ENCODE assay signal across 8 cellular contexts in the genomic region with DNA sequence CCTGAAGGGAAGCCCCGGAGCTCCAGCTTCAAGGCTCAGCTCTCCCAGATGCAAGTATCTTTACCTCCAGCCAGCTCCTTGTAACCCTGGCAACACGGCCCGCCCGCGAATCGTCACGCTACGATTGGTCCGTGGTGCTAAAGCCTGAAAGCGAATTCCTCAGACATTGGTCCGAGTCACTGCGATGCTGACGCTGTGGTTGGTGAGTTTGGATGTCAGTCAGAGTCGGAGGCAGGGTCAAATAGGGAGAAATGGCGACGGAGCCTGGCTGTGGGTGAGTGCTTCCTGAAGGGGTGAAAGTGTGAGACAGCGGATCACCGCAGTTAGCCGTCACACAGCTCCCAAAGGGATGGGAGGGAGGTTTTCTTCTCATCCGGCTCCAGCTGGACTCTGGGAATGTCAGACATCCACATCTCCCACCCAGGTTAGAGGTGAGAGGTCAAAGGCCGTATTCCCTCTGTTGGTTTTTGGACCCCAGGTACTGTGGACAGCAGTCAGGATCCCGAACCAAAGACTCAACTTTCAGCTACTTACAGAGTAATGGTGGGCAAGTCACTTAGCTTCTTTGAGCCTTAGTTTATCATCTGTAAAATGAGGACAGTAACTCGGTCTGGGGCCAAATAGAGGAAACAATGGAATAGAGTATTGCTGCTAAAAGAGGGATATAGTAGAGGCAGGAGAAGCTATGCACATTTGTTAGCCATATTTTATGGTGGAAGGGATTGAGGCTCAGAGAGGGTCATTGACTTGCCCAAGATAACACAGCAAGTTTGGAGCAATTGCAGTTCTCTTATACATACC. TPM values are rescaled to one million over a fixed set of nuclear protein-coding genes. Genes with fewer than 3 reads are reported as not detected.
DNase-seq lines count a peak whose midpoint lies in the region; ATAC-seq, FAIRE-seq and TF ChIP-seq lines count a peak whose summit lies in the region.

A gene (plus strand): TSS at position 240 of the 801 bp plus-strand sequence. CDS start 1,366 bp downstream, outside the sequence.

- H3K4me1 ChIP-seq in adrenal gland (replicated peaks in 1 of 2) (peaks cover 32 to 45% of the 10 kb centered on the region in 2 donors), heart left ventricle (peaks cover 0 to 34% (median 15%) of the 10 kb centered on the region in 12 donors), trophoblast cell (ENCODE audit: control insufficient read depth in 1 of 2, insufficient read depth in 2 of 2, low read length in 2 of 2) (no peaks in the 10 kb centered on the region), transverse colon (peaks cover 10 to 26% (median 14%) of the 10 kb centered on the region in 4 donors)

- peak within 1 kb of the TSS in 3 of 4 donors; percentile 2 to 76 (median 61) for H3K4me3 ChIP-seq in adrenal gland
- peak within 1 kb of the TSS; percentile 41 to 92 (median 69) for H3K4me3 ChIP-seq in heart left ventricle
- H3K4me3 ChIP-seq in trophoblast cell (ENCODE audit: low read depth, low read length), result peak within 1 kb of the TSS; percentile 81
- peak within 1 kb of the TSS; percentile 50 to 70 (median 56) for H3K4me3 ChIP-seq in transverse colon

- peak within 1 kb of the TSS; percentile 27 for H2AK5ac ChIP-seq in trophoblast cell (ENCODE audit: low read length)

- peak within 1 kb of the TSS; percentile 82 for H3K4ac ChIP-seq in trophoblast cell (ENCODE audit: low read depth, low read length)

- in situ Hi-C loops in transverse colon (cut with MboI; ENCODE audit: low pct_ligation_motif_present in 1 of 4, low pct_unique_long_range_greater_than_20kb in 1 of 4, low sequenced_read_pairs in 3 of 4), result no loop called here

- peak within 1 kb of the TSS; percentile 70 for H3K4me2 ChIP-seq in trophoblast cell (ENCODE audit: low read length)

- H3K36me3 ChIP-seq in adrenal gland (replicated peaks in 1 of 2) (peaks cover 0 to 27% of the 10 kb centered on the region in 2 donors), heart left ventricle (peaks cover 0 to 62% (median 42%) of the 10 kb centered on the region in 9 donors), trophoblast cell (ENCODE audit: control insufficient read depth in 1 of 2, insufficient read depth in 2 of 2, low read length in 2 of 2) (peaks cover 29 to 31% of the 10 kb centered on the region in 2 experiments), transverse colon (peaks cover 0 to 12% (median 8%) of the 10 kb centered on the region in 4 donors)

- H3K14ac ChIP-seq in trophoblast cell (ENCODE audit: low read length), result peak within 1 kb of the TSS; percentile 68

- H4K91ac ChIP-seq in trophoblast cell (ENCODE audit: low read depth, low read length), result peak within 1 kb of the TSS; percentile 56

- ATAC-seq in HG02840 (IDR thresholded peaks at IDR 0.05; ENCODE audit: low FRiP score, unreplicated experiment), result peak; percentile 98
- peak; percentile 97 to 99 (median 98) for ATAC-seq in heart left ventricle

- no peak within 1 kb of the TSS for H2BK12ac ChIP-seq in trophoblast cell (ENCODE audit: low read length)

- TF ChIP-seq CTCF in adrenal gland (IDR thresholded peaks at IDR 0.05) (peak in 1 of 6 experiments; percentile 16), heart left ventricle (IDR thresholded peaks at IDR 0.05) (no peak), transverse colon (IDR thresholded peaks at IDR 0.05) (peak in 1 of 5 experiments; percentile 17)

- peaks cover 3% of the 10 kb centered on the region for H3K79me1 ChIP-seq in trophoblast cell (ENCODE audit: low read length)

- no peak for TF ChIP-seq EP300 in transverse colon (IDR thresholded peaks at IDR 0.05; ENCODE audit: low read depth)

- FAIRE-seq in GM12892 (lab: Jason Lieb, UNC), result peak; percentile 99

- H2BK5ac ChIP-seq in trophoblast cell (ENCODE audit: low read depth, low read length, poor library complexity), result no peak within 1 kb of the TSS

- H2AFZ ChIP-seq in trophoblast cell (ENCODE audit: insufficient read depth, low read length, poor library complexity), result no peak within 1 kb of the TSS

- intact Hi-C loops in adrenal gland (cut with DNase I), result no loop called here
- intact Hi-C loops in heart left ventricle (cut with DNase I), result no loop called here
- intact Hi-C loops in transverse colon (cut with DNase I; ENCODE audit: low total_unique reads), result no loop called here

- H3K27ac ChIP-seq in adrenal gland (peak within 1 kb of the TSS; percentile 12 to 93 (median 84)), heart left ventricle (peak within 1 kb of the TSS in 11 of 12 donors; percentile 79 to 90 (median 87)), trophoblast cell (ENCODE audit: low read depth, low read length) (no peak within 1 kb of the TSS), transverse colon (peak within 1 kb of the TSS; percentile 88 to 89 (median 88))

- H3K27me3 ChIP-seq in adrenal gland (no peaks in the 10 kb centered on the region), heart left ventricle (no peaks in the 10 kb centered on the region), trophoblast cell (ENCODE audit: insufficient read depth, low read length) (no peaks in the 10 kb centered on the region), transverse colon (no peaks in the 10 kb centered on the region)

- H3K9me3 ChIP-seq in adrenal gland (replicated peaks in 1 of 3) (no peaks in the 10 kb centered on the region), heart left ventricle (no peaks in the 10 kb centered on the region), trophoblast cell (ENCODE audit: insufficient read depth, low read depth, low read length) (no peaks in the 10 kb centered on the region), transverse colon (no peaks in the 10 kb centered on the region)

- peak; percentile 96 for DNase-seq in GM12892 (ENCODE audit: insufficient read length)
- peak; percentile 97 for DNase-seq in NCI-H1436 (lab: John Stamatoyannopoulos, UW)
- DNase-seq in SW480 (ENCODE audit: low spot score), result peak; percentile 99
- peak; percentile 99 to 100 (median 99) for DNase-seq in adrenal gland
- DNase-seq in heart left ventricle, result peak; percentile 99
- peak; percentile 100 for DNase-seq in trophoblast cell
- peak; percentile 100 for DNase-seq in transverse colon

- peak; percentile 97 for TF ChIP-seq POLR2A in GM12892 (IDR thresholded peaks at IDR 0.05; ENCODE audit: low read depth, low read length)
- peak in 1 of 2 donors; percentile 88 for TF ChIP-seq POLR2A in adrenal gland (IDR thresholded peaks at IDR 0.05)
- peak in 1 of 2 donors; percentile 75 for TF ChIP-seq POLR2A in heart left ventricle (IDR thresholded peaks at IDR 0.05)
- peak; percentile 60 for TF ChIP-seq POLR2A in transverse colon (IDR thresholded peaks at IDR 0.05)

- H3K9ac ChIP-seq in trophoblast cell (ENCODE audit: low read length), result peak within 1 kb of the TSS; percentile 77

- peak within 1 kb of the TSS; percentile 24 for H3K18ac ChIP-seq in trophoblast cell (ENCODE audit: low read length)

- WGBS in adrenal gland, 4 donors, result 0 to 1% (median 1%) methylated on average over 20 to 23 of the region's 23 CpGs
- WGBS in heart left ventricle, 4 donors, result 0 to 1% (median 1%) methylated on average over 23 of the region's 23 CpGs
- no CpG with 5 or more reads among the region's 23 CpGs for WGBS in trophoblast cell (ENCODE audit: extremely low coverage, insufficient coverage, insufficient read length)
- 1% methylated on average over 13 to 23 of the region's 23 CpGs for WGBS in transverse colon (ENCODE audit: low coverage in 1 of 2), 2 donors

- H4K8ac ChIP-seq in trophoblast cell (ENCODE audit: low read depth, low read length), result peak within 1 kb of the TSS; percentile 89

- no peak within 1 kb of the TSS for H3K23ac ChIP-seq in trophoblast cell (ENCODE audit: low read length)

- H2BK120ac ChIP-seq in trophoblast cell (ENCODE audit: insufficient read depth, low read length, poor library complexity), result no peak within 1 kb of the TSS

- H3K79me2 ChIP-seq in trophoblast cell (ENCODE audit: control insufficient read depth, insufficient read depth, low read length, poor library complexity), result peaks cover 3% of the 10 kb centered on the region

- H4K12ac ChIP-seq in trophoblast cell (ENCODE audit: low read depth, low read length), result peak within 1 kb of the TSS; percentile 9

RNA-seq across cellular contexts. Expression of the gene that starts here (rescaled TPM):
- 6.6 TPM for polyA plus RNA-seq in GM12892 (2012; ENCODE audit: missing spikeins)
- total RNA-seq in adrenal gland (10 to 100 TPM; 15.9 to 22.1 (median 19.9) TPM), heart left ventricle (10 to 100 TPM in 6 of 9 donors, 1 to 10 TPM in 3; 8.2 to 16.3 (median 10.6) TPM), transverse colon (10 to 100 TPM; 11.0 to 82.6 (median 16.0) TPM)
- polyA plus RNA-seq in adrenal gland (10 to 100 TPM in 1 of 3 donors, 1 to 10 TPM in 2; 4.2 to 19.2 (median 5.6) TPM), heart left ventricle (1 to 10 TPM; 3.9 to 7.2 TPM)
- 9.3 and 9.5 TPM in 2 replicates for polyA plus RNA-seq in trophoblast cell (2013)
